In the genomic region with DNA sequence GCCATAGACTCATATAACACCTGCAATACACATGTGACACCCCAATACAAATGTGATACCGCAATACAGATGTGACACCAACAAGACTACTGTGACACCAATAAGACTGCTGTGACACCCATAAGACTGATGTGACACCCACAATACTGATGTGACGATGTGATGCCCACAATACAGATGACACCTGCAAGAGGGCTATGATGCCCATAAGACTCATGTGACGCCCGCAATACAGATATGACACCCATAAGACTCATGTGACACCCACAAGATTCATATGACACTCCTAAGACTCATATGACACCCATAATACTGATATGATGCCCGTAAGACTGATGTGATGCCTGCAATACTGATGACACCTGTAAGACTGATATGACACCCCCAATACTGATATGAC, we compare ENCODE assay signal across 16 cellular contexts.
DNase-seq lines count a peak whose midpoint lies in the region; ATAC-seq lines count a peak whose summit lies in the region.
"Had no signal": no experiment of that assay in that cellular context is flagged by ENCODE, and none has a peak within 500 bp of the region (broad histone marks: within the 10 kb centered on the region; RNA-seq: fewer than 3 reads in every experiment).

No MANE protein-coding gene starts in this region.

- H3K4me1 Mint-ChIP-seq in activated T-cell treated with anti-CD3 and anti-CD28 coated beads, Interleukin-2, amount 50 U/mL, for 4 hours (ENCODE audit: low read depth), result no peaks in the 10 kb centered on the region
- no peaks in the 10 kb centered on the region for H3K4me1 Mint-ChIP-seq in stimulated activated naive CD8-positive, alpha-beta T cell treated with anti-CD3 and anti-CD28 coated beads, Interleukin-15, amount 100 ng/mL, for 72 hours
- H3K4me1 Mint-ChIP-seq in effector memory CD8-positive, alpha-beta T cell (ENCODE audit: low read depth in 2 of 2), result peaks cover 0 to 3% of the 10 kb centered on the region in 2 donors
- H3K4me1 Mint-ChIP-seq in stimulated activated effector memory CD8-positive, alpha-beta T cell treated with anti-CD3 and anti-CD28 coated beads, Interleukin-12 subunit alpha, Interleukin-12 subunit beta, amount 100 ng/mL, for 72 hours, result no peaks in the 10 kb centered on the region
- H3K4me1 Mint-ChIP-seq: CD4-positive, CD25-positive, alpha-beta regulatory T cell; CD8-positive, alpha-beta memory T cell had no signal

- H3K9me3 Mint-ChIP-seq in activated T-cell treated with anti-CD3 and anti-CD28 coated beads, Interleukin-2, amount 50 U/mL, for 4 hours, result no peaks in the 10 kb centered on the region
- H3K9me3 Mint-ChIP-seq in stimulated activated naive CD8-positive, alpha-beta T cell treated with anti-CD3 and anti-CD28 coated beads, Interleukin-15, amount 100 ng/mL, for 72 hours, result peaks cover 0 to 4% of the 10 kb centered on the region in 2 donors
- no peaks in the 10 kb centered on the region for H3K9me3 Mint-ChIP-seq in effector memory CD8-positive, alpha-beta T cell
- H3K9me3 Mint-ChIP-seq in stimulated activated effector memory CD8-positive, alpha-beta T cell treated with anti-CD3 and anti-CD28 coated beads, Interleukin-12 subunit alpha, Interleukin-12 subunit beta, amount 100 ng/mL, for 72 hours, result no peaks in the 10 kb centered on the region
- H3K9me3 Mint-ChIP-seq: CD8-positive, alpha-beta memory T cell; GM23338 had no signal

- H3K27ac Mint-ChIP-seq in stimulated activated naive CD8-positive, alpha-beta T cell treated with anti-CD3 and anti-CD28 coated beads, Interleukin-15, amount 100 ng/mL, for 72 hours, result no peak overlapping the region
- H3K27ac Mint-ChIP-seq in effector memory CD8-positive, alpha-beta T cell, result peak overlapping the region in 1 of 2 donors; percentile 93
- no peak overlapping the region for H3K27ac Mint-ChIP-seq in stimulated activated effector memory CD8-positive, alpha-beta T cell treated with anti-CD3 and anti-CD28 coated beads, Interleukin-12 subunit alpha, Interleukin-12 subunit beta, amount 100 ng/mL, for 72 hours
- H3K27ac Mint-ChIP-seq: CD4-positive, CD25-positive, alpha-beta regulatory T cell; CD8-positive, alpha-beta memory T cell; GM23338 had no signal

- no peaks in the 10 kb centered on the region for H3K36me3 Mint-ChIP-seq in activated T-cell treated with anti-CD3 and anti-CD28 coated beads, Interleukin-2, amount 50 U/mL, for 4 hours (ENCODE audit: insufficient read depth)
- H3K36me3 Mint-ChIP-seq in effector memory CD8-positive, alpha-beta T cell (ENCODE audit: insufficient read depth), result peaks cover 6% of the 10 kb centered on the region
- peaks cover 10% of the 10 kb centered on the region for H3K36me3 Mint-ChIP-seq in stimulated activated effector memory CD8-positive, alpha-beta T cell treated with anti-CD3 and anti-CD28 coated beads, Interleukin-12 subunit alpha, Interleukin-12 subunit beta, amount 100 ng/mL, for 72 hours
- H3K36me3 Mint-ChIP-seq: CD4-positive, CD25-positive, alpha-beta regulatory T cell; CD8-positive, alpha-beta memory T cell had no signal

- peaks cover 10% of the 10 kb centered on the region for H3K27me3 Mint-ChIP-seq in activated T-cell treated with anti-CD3 and anti-CD28 coated beads, Interleukin-2, amount 50 U/mL, for 4 hours (ENCODE audit: low read depth)
- H3K27me3 Mint-ChIP-seq in stimulated activated naive CD8-positive, alpha-beta T cell treated with anti-CD3 and anti-CD28 coated beads, Interleukin-15, amount 100 ng/mL, for 72 hours, result peaks cover 6% of the 10 kb centered on the region
- peaks cover 14 to 29% of the 10 kb centered on the region in 2 donors for H3K27me3 Mint-ChIP-seq in effector memory CD8-positive, alpha-beta T cell

- DNase-seq in activated T-cell treated with anti-CD3 and anti-CD28 coated beads, Interleukin-2, amount 50 U/mL, for 4 hours, result no peak
- no peak for DNase-seq in activated T-cell treated with anti-CD3 and anti-CD28 coated beads, Interleukin-2, amount 50 U/mL, for 1 hour
- DNase-seq in stimulated activated naive CD8-positive, alpha-beta T cell treated with anti-CD3 and anti-CD28 coated beads, Interleukin-15, Interleukin-2, amounts not matched to agents 100 U/mL and 50 U/mL, for 24 hours, result no peak
- DNase-seq in stimulated activated naive CD8-positive, alpha-beta T cell treated with anti-CD3 and anti-CD28 coated beads, Interleukin-15, amount 100 ng/mL, for 72 hours, result no peak
- peak in 1 of 3 experiments; percentile 37 for DNase-seq in effector memory CD8-positive, alpha-beta T cell
- DNase-seq in stimulated activated effector memory CD8-positive, alpha-beta T cell treated with anti-CD3 and anti-CD28 coated beads, Interleukin-12 subunit alpha, Interleukin-12 subunit beta, amount 100 ng/mL, for 72 hours (ENCODE audit: low spot score in 2 of 2), result no peak
- DNase-seq in HPDE6-E6E7 (ENCODE audit: extremely low spot score) (no peak), COLO829 (ENCODE audit: low spot score) (no peak)
- DNase-seq: ACHN; BE2C; C1 segment of cervical spinal cord; Caco-2; CD4-positive, CD25-positive, alpha-beta regulatory T cell; CD8-positive, alpha-beta memory T cell; HCEC 1CT had no signal

- no peak overlapping the region for H3K4me3 Mint-ChIP-seq in activated T-cell treated with anti-CD3 and anti-CD28 coated beads, Interleukin-2, amount 50 U/mL, for 4 hours
- H3K4me3 Mint-ChIP-seq in stimulated activated naive CD8-positive, alpha-beta T cell treated with anti-CD3 and anti-CD28 coated beads, Interleukin-15, amount 100 ng/mL, for 72 hours, result no peak overlapping the region
- no peak overlapping the region for H3K4me3 Mint-ChIP-seq in effector memory CD8-positive, alpha-beta T cell
- H3K4me3 Mint-ChIP-seq in stimulated activated effector memory CD8-positive, alpha-beta T cell treated with anti-CD3 and anti-CD28 coated beads, Interleukin-12 subunit alpha, Interleukin-12 subunit beta, amount 100 ng/mL, for 72 hours, result no peak overlapping the region
- H3K4me3 Mint-ChIP-seq: CD4-positive, CD25-positive, alpha-beta regulatory T cell; CD8-positive, alpha-beta memory T cell; GM23338 had no signal

- ATAC-seq in activated T-cell treated with anti-CD3 and anti-CD28 coated beads, Interleukin-2, amount 50 U/mL, for 4 hours, result peak; percentile 43 to 62
- peak; percentile 32 for ATAC-seq in stimulated activated naive CD8-positive, alpha-beta T cell treated with anti-CD3 and anti-CD28 coated beads, Interleukin-15, Interleukin-2, amounts not matched to agents 100 U/mL and 50 U/mL, for 24 hours
- no peak for ATAC-seq in stimulated activated naive CD8-positive, alpha-beta T cell treated with anti-CD3 and anti-CD28 coated beads, Interleukin-15, amount 100 ng/mL, for 72 hours
- peak; percentile 35 for ATAC-seq in effector memory CD8-positive, alpha-beta T cell (replicated peaks)
- ATAC-seq in stimulated activated effector memory CD8-positive, alpha-beta T cell treated with anti-CD3 and anti-CD28 coated beads, Interleukin-12 subunit alpha, Interleukin-12 subunit beta, amount 100 ng/mL, for 72 hours, result peak; percentile 80
- ATAC-seq: GM23338 had no signal
